22 cellular contexts compared by ENCODE assay signal in the genomic region with DNA sequence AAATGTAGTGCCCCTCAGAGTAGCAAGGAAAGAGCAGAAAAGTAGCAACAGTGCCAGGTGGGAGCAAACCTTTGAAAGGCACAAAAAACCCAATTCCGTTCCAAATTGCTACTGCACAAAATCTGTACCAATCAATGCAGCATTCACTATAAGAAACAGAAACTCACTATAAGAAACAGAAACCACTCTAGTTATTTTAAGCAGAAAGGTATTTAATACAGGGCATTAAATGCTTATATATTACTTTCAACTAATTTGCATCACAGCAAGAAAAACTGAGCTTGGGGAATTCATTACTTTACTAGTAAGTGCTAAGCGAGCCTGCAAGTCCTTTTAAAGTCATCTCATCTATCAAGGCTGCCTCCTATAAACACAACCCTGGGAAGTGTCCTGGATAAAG.
"Had no signal": no experiment of that assay in that cellular context is flagged by ENCODE, and none has a peak within 500 bp of the region (broad histone marks: within the 10 kb centered on the region; RNA-seq: fewer than 3 reads in every experiment).

No MANE protein-coding gene starts in this region.

- H3K4me1 ChIP-seq: neural progenitor cell, pancreas had no signal

- FAIRE-seq: endothelial cell of umbilical vein, pancreas had no signal

- H3K4me3 ChIP-seq: lung, neural progenitor cell, pancreas, smooth muscle cell had no signal

- H3K9me3 ChIP-seq: pancreas had no signal

- DNase-seq: dermis blood vessel endothelial cell; effector CD4-positive, alpha-beta T cell; endodermal cell; erythroblast; foreskin melanocyte; head of caudate nucleus; hippocampal formation; left colon; left ventricle myocardium superior; mesenchymal stem cell; midbrain; occipital lobe; pancreas; right cardiac atrium; stimulated activated CD4-positive, alpha-beta T cell treated with anti-CD3 and anti-CD28 coated beads, Interleukin-2, amount 100 ng/mL, for 48 hours; stimulated activated naive CD4-positive, alpha-beta T cell treated with Interleukin-2 at 50 U/mL for 16 hours; trophoblast cell had no signal

- ATAC-seq: left colon; left ventricle myocardium superior; natural killer cell treated with Interleukin-12 subunit alpha and Interleukin-12 subunit beta and Interleukin-15 and Interleukin-18, amount 100 ng/mL, for 72 hours; pancreas; right cardiac atrium had no signal

- H3K36me3 ChIP-seq: neural progenitor cell, pancreas had no signal

- H3K27me3 ChIP-seq: neural progenitor cell had no signal

- H3K27ac ChIP-seq: neural progenitor cell, pancreas had no signal
